Comparison of ENCODE assay signal across 8 cellular contexts in the genomic region with DNA sequence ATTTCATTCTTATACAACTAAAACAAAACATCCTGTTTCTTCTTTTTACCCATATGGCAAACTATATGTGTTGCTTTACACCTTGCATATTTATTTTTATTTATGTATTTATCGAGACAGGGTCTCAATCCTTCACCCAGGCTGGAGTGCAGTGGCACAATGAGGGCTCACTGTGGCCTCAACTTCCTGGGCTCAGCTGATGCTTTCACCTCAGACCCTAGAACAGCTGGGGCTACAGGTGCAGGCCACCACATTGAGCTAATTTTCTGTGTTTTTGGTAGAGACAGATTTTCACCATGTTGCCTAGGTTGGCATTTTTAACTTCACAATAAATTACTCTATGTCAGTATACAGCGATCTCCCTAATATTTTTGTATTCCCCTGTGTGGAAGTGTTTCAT.
"Had no signal": no experiment of that assay in that cellular context is flagged by ENCODE, and none has a peak within 500 bp of the region (broad histone marks: within the 10 kb centered on the region; RNA-seq: fewer than 3 reads in every experiment).

No MANE protein-coding gene starts in this region.

- H3K27ac ChIP-seq: GM23248 had no signal

- H3K4me3 ChIP-seq: GM23248, HAP-1, K562 had no signal

- H3K4me1 ChIP-seq: HAP-1 had no signal

- H3K9ac ChIP-seq: GM23248 had no signal

- H3K36me3 ChIP-seq: HAP-1 had no signal

- H2AFZ ChIP-seq: GM23248 had no signal

- H3K9me3 ChIP-seq: HAP-1 had no signal

- DNase-seq: GM23248, GOT3, H7, HFFc6, IMR-90 had no signal

- ATAC-seq: HCT116, K562 had no signal
